Comparison of ENCODE assay signal across 8 cellular contexts in the genomic region with DNA sequence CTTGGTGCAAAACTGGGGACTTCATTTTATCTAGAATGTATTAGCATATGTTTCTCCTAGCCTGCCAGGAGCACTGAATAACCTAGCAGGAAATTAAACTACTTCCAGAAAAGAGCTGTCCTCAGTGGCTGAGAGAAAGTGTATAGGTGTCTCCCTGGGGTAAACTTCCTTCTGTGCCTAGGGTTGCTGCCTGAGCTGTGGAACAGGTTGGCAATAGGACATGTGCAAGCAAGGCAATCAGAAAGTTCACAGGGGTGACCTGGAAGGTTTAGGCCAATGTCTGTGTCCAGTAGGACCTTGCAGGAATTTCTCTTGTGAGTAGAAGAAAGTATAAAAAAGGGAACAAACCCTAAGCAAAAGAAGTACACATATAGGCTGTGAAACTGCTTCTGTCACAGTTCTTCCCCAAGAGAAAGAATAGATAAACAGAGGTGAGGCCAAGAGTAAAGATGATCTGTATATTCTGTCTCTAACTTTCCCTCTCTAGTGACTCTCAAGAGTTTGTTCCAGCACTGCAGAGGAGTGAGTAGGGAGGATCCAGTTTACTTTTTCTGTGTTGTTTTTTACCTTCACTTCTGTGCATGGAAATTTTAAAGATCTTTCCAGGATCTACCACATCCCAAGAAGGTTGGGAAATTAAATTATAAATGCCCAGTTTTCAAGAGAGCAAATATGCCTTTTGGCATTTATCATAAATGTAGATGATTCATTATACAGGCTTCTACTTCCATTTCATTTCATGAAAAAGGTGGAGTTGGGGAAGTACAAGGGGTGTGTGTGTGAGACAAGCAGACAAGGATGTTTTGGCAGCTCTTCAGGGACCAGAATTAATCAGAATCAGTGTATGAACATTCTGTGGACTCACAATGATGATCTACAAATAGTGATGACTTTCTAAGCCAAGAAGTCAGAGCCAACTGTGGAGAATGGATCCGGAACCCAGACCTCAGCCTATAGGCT.
A peak's percentile ranks its signal among the peaks of the same experiment; 100 is the strongest.
DNase-seq lines count a peak whose midpoint lies in the region; ATAC-seq lines count a peak whose summit lies in the region.

No MANE protein-coding gene starts in this region.

- DNase-seq in AG20443 (ENCODE audit: low spot score) (peak; percentile 38), HS-5 (ENCODE audit: low read depth) (peak; percentile 25), amniotic epithelial cell (ENCODE audit: low read depth) (peak; percentile 70), left lobe of liver (ENCODE audit: low spot score) (no peak), 8988T (no peak)
- no peak for DNase-seq in activated CD4-positive, CD25-positive, alpha-beta regulatory T cell treated with anti-CD3 and anti-CD28 coated beads, Interleukin-2, amount 50 U/mL, for 72 hours

- ATAC-seq in left lobe of liver (peak; percentile 73), HG03439 (IDR thresholded peaks at IDR 0.05; ENCODE audit: unreplicated experiment) (no peak), GM19397 (IDR thresholded peaks at IDR 0.05; ENCODE audit: unreplicated experiment) (no peak)

Comparison
In these comparisons a context has a peak if more than half of its experiments do, and no peak if none do; other contexts are left out.
1. DNase-seq: peak in AG20443 (single experiment), HS-5 (single experiment) and amniotic epithelial cell (single experiment); none in left lobe of liver (single experiment), activated CD4-positive, CD25-positive, alpha-beta regulatory T cell treated with anti-CD3 and anti-CD28 coated beads, Interleukin-2, amount 50 U/mL, for 72 hours (single experiment) and 8988T (single experiment).